In genomic region chr1:6093061-6093460, GRCh38 we compare ENCODE assay signal across 21 cellular contexts. TPM values are rescaled to one million over a fixed set of nuclear protein-coding genes. Genes with fewer than 3 reads are reported as not detected.
DNase-seq lines count a peak whose midpoint lies in the region; ATAC-seq and TF ChIP-seq lines count a peak whose summit lies in the region.
"Had no signal": no experiment of that assay in that cellular context is flagged by ENCODE, and none has a peak within 500 bp of the region (broad histone marks: within the 10 kb centered on the region; RNA-seq: fewer than 3 reads in every experiment).

No MANE protein-coding gene starts in this region.

- H3K4me2 ChIP-seq in BLaER1 = peak overlapping the region; percentile 67
- no peak overlapping the region for H3K4me2 ChIP-seq in neural progenitor cell
- H3K4me2 ChIP-seq: KMS-11, PC-9 had no signal

- no peaks in the 10 kb centered on the region for H3K9me3 ChIP-seq in BLaER1
- no peaks in the 10 kb centered on the region for H3K9me3 ChIP-seq in HEK293 (ENCODE audit: control insufficient read depth, insufficient read depth, low read depth, low read length)
- no peaks in the 10 kb centered on the region for H3K9me3 ChIP-seq in neural progenitor cell (ENCODE audit: low read depth)
- H3K9me3 ChIP-seq: Caco-2 had no signal

- ATAC-seq in GM21360 (IDR thresholded peaks at IDR 0.05; ENCODE audit: unreplicated experiment) = no peak

- peak overlapping the region; percentile 53 for H3K27ac Mint-ChIP-seq in neural progenitor cell
- H3K27ac Mint-ChIP-seq in mesothelial cell of epicardium = no peak overlapping the region

- peaks cover 4% of the 10 kb centered on the region for H3K27me3 Mint-ChIP-seq in neural progenitor cell (ENCODE audit: insufficient read depth, low read depth)
- peaks cover 9% of the 10 kb centered on the region for H3K27me3 Mint-ChIP-seq in mesothelial cell of epicardium (ENCODE audit: low read depth)
- H3K27me3 Mint-ChIP-seq: CD4-positive, alpha-beta memory T cell had no signal

- no peaks in the 10 kb centered on the region for H3K27me3 ChIP-seq in BLaER1
- no peaks in the 10 kb centered on the region for H3K27me3 ChIP-seq in neural progenitor cell

- H3K27ac ChIP-seq in BLaER1 (peak overlapping the region; percentile 3), HEK293 (ENCODE audit: extremely low read depth, low read depth, low read length) (no peak overlapping the region), neural progenitor cell (no peak overlapping the region)
- H3K27ac ChIP-seq: KMS-11, PC-9 had no signal

- POLR2A ChIA-PET in HEK293 (lab: Yijun Ruan, JAX) = no interaction called here

- no peaks in the 10 kb centered on the region for H3K79me2 ChIP-seq in neural progenitor cell (ENCODE audit: low read depth)

- H4K20me1 ChIP-seq in BLaER1 (peaks cover 63% of the 10 kb centered on the region), neural progenitor cell (ENCODE audit: low read depth) (no peaks in the 10 kb centered on the region)

- no peak overlapping the region for H2AFZ ChIP-seq in neural progenitor cell (replicated peaks)
- H2AFZ ChIP-seq: PC-9 had no signal

- H3K4me3 Mint-ChIP-seq in neural progenitor cell = no peak overlapping the region
- H3K4me3 Mint-ChIP-seq in mesothelial cell of epicardium = no peak overlapping the region
- H3K4me3 Mint-ChIP-seq: CD4-positive, alpha-beta memory T cell had no signal

- H3K4me1 ChIP-seq in BLaER1 = peaks cover 28% of the 10 kb centered on the region
- H3K4me1 ChIP-seq in HEK293 (ENCODE audit: control insufficient read depth, insufficient read depth, low read length) = no peaks in the 10 kb centered on the region
- H3K4me1 ChIP-seq in neural progenitor cell = no peaks in the 10 kb centered on the region
- H3K4me1 ChIP-seq: Caco-2 had no signal

- CTCF ChIA-PET in HEK293 (lab: Yijun Ruan, JAX) = interaction anchor here (0.7 kb wide), 1 partner anchor 95 kb away, joined by 4 read pairs; no protein-coding TSS in a partner anchor

- H3K36me3 Mint-ChIP-seq in neural progenitor cell (no peaks in the 10 kb centered on the region), mesothelial cell of epicardium (no peaks in the 10 kb centered on the region)

- H3K4me1 Mint-ChIP-seq in neural progenitor cell (peaks cover 4% of the 10 kb centered on the region), mesothelial cell of epicardium (peaks cover 3% of the 10 kb centered on the region)

- TF ChIP-seq CTCF in HEK293 (tag by site-specific recombination; IDR thresholded peaks at IDR 0.05) = no peak
- no peak for TF ChIP-seq CTCF in fibroblast of pulmonary artery (IDR thresholded peaks at IDR 0.05; ENCODE audit: low read length, missing control alignments)
- TF ChIP-seq CTCF in neural progenitor cell (IDR thresholded peaks at IDR 0.05) = no peak
- TF ChIP-seq CTCF in mesothelial cell of epicardium (IDR thresholded peaks at IDR 0.05; ENCODE audit: unreplicated experiment) = no peak

- H3K9ac ChIP-seq in BLaER1 (no peak overlapping the region), neural progenitor cell (no peak overlapping the region)
- H3K9ac ChIP-seq: KMS-11 had no signal

- DNase-seq in fibroblast of pulmonary artery (ENCODE audit: low read depth) (peak; percentile 46), neural progenitor cell (ENCODE audit: low spot score) (no peak), dedifferentiated amniotic fluid mesenchymal stem cell (ENCODE audit: extremely low spot score) (no peak), mesothelial cell of epicardium (ENCODE audit: low spot score in 2 of 2, unreplicated experiment in 2 of 2) (no peak)
- DNase-seq: Caco-2; CD4-positive, alpha-beta memory T cell; DMS79 treated with DMSO at 0.1 percent for 48 hours; GOT3; HCEC 1CT; NCI-H1105 treated with DMSO at 0.1 percent for 48 hours; NCI-H2029 treated with DMSO at 0.1 percent for 48 hours; NCI-H226; NCI-H510A treated with DMSO at 0.1 percent for 48 hours; NCI-H748 treated with DMSO at 0.1 percent for 48 hours; PC-9; RPMI8226; SIG-M5 had no signal

- H3K36me3 ChIP-seq in BLaER1 (peaks cover 84% of the 10 kb centered on the region), HEK293 (ENCODE audit: control insufficient read depth in 2 of 2, insufficient read depth in 1 of 2, low read length in 2 of 2) (no peaks in the 10 kb centered on the region), neural progenitor cell (no peaks in the 10 kb centered on the region)

- no peaks in the 10 kb centered on the region for H3K9me3 Mint-ChIP-seq in neural progenitor cell
- no peaks in the 10 kb centered on the region for H3K9me3 Mint-ChIP-seq in mesothelial cell of epicardium
- H3K9me3 Mint-ChIP-seq: CD4-positive, alpha-beta memory T cell had no signal

- no peaks in the 10 kb centered on the region for H3F3A ChIP-seq in neural progenitor cell (ENCODE audit: low read depth)

- H3K4me3 ChIP-seq in BLaER1 = no peak overlapping the region
- no peak overlapping the region for H3K4me3 ChIP-seq in HEK293 (ENCODE audit: low read depth, low read length)
- H3K4me3 ChIP-seq in fibroblast of pulmonary artery (replicated peaks; ENCODE audit: low read depth, low read length) = no peak overlapping the region
- H3K4me3 ChIP-seq in neural progenitor cell = no peak overlapping the region
- H3K4me3 ChIP-seq: PC-9 had no signal

TF ChIP-seq in HEK293, 187 proteins besides CTCF, POLR2A, EP300 and RAD21:
- no peak for TF ChIP-seq ZNF571 (tag by site-specific recombination; IDR thresholded peaks at IDR 0.05)
- no peak for TF ChIP-seq ZFP3 (tag by site-specific recombination; IDR thresholded peaks at IDR 0.05; ENCODE audit: low read depth)
- TF ChIP-seq KLF1 (tag by site-specific recombination; IDR thresholded peaks at IDR 0.05) = no peak
- no peak for TF ChIP-seq PATZ1 (tag by site-specific recombination; IDR thresholded peaks at IDR 0.05)
- TF ChIP-seq ZFHX2 (tag by site-specific recombination; conservative IDR thresholded peaks at IDR 0.05) = peak; percentile 54
- no peak for TF ChIP-seq SCRT1 (tag by site-specific recombination; IDR thresholded peaks at IDR 0.05; ENCODE audit: borderline replicate concordance)
- TF ChIP-seq ZNF777 (tag by site-specific recombination; IDR thresholded peaks at IDR 0.05; ENCODE audit: borderline replicate concordance) = no peak
- TF ChIP-seq EGR2 (tag by site-specific recombination; IDR thresholded peaks at IDR 0.05; ENCODE audit: low read depth) = peak; percentile 56
- TF ChIP-seq ZNF488 (tag by site-specific recombination; IDR thresholded peaks at IDR 0.05) = no peak
- TF ChIP-seq ZBTB44 (tag by site-specific recombination; IDR thresholded peaks at IDR 0.05) = no peak

RNA-seq across cellular contexts. Expression of gene KCNAB2, which starts 47.4 kb away (rescaled TPM):
- total RNA-seq in neural progenitor cell (ENCODE audit: low replicate concordance) = 2.2 and 8.5 TPM in 2 replicates
- total RNA-seq in mesothelial cell of epicardium = 10.7 to 12.7 TPM (median 10.8 TPM) in 3 replicates
